In the genomic region with DNA sequence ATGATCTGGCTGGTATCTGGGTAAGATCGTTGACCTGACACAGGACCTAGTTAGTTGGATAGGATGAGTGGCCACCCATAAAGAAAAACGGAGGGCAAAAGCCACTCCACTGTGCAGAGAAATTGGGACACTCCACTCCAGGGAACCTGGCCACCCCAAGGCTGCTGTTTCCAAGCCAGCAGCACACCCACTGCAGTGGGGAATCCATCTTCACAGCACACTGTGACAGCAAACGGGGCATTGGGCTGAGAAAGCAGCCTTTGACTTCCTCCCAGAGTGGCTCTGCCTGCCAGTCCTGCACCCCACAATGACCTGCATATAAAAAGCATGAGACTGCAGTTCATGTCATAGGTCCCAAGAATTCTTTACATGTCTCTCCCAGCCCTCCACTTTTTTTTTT, we compare ENCODE assay signal across 2 cellular contexts.
TF ChIP-seq lines count a peak whose summit lies in the region.

No MANE protein-coding gene starts in this region.

TF ChIP-seq in A549, 52 proteins besides CTCF, POLR2A, EP300 and RAD21:
- TF ChIP-seq SMC3 (IDR thresholded peaks at IDR 0.05), result no peak

TF ChIP-seq in WTC11, 78 proteins besides CTCF, POLR2A, EP300 and RAD21:
- no peak for TF ChIP-seq SMAD3 (CRISPR knock-in tag; IDR thresholded peaks at IDR 0.05; ENCODE audit: borderline replicate concordance)
